16 cellular contexts compared by ENCODE assay signal in genomic region chr5:38367966-38368365, GRCh38.
DNase-seq lines count a peak whose midpoint lies in the region; ATAC-seq and TF ChIP-seq lines count a peak whose summit lies in the region.
"Had no signal": no experiment of that assay in that cellular context is flagged by ENCODE, and none has a peak within 500 bp of the region (broad histone marks: within the 10 kb centered on the region; RNA-seq: fewer than 3 reads in every experiment).

No MANE protein-coding gene starts in this region.

- H3K4me3 ChIP-seq in DND-41 (ENCODE audit: low read depth in 1 of 2, low read length in 2 of 2) (no peak overlapping the region), fibroblast of villous mesenchyme (ENCODE audit: low read depth, low read length) (no peak overlapping the region), gastrocnemius medialis (no peak overlapping the region), hepatocyte (no peak overlapping the region)
- no peak overlapping the region for H3K4me3 ChIP-seq in Jurkat, Clone E6-1 (ENCODE audit: low read length)
- H3K4me3 ChIP-seq: HAP-1, K562 had no signal

- WGBS in hepatocyte (ENCODE audit: low lambda C conversion rate, missing lambda C conversion rate), result 22% methylated on average over 5 of the region's 5 CpGs

- DNase-seq in DND-41, result no peak
- DNase-seq in Jurkat, Clone E6-1 (ENCODE audit: low read depth, low spot score), result peak; percentile 58
- DNase-seq in fibroblast of villous mesenchyme (ENCODE audit: low read depth), result peak; percentile 43
- no peak for DNase-seq in gastrocnemius medialis
- no peak for DNase-seq in hepatocyte (ENCODE audit: low spot score)
- DNase-seq in NOMO-1 (lab: John Stamatoyannopoulos, UW; ENCODE audit: unreplicated experiment in 2 of 2), result no peak
- no peak for DNase-seq in HuH-7.5 (ENCODE audit: low spot score)
- DNase-seq: DMS79 treated with DMSO at 0.1 percent for 48 hours; NCI-H1105 treated with DMSO at 0.1 percent for 48 hours; NCI-H1694 treated with DMSO at 0.1 percent for 48 hours; NCI-H748 treated with DMSO at 0.1 percent for 48 hours; NK-92 treated with Interleukin-12 subunit alpha and Interleukin-12 subunit beta, amount 100 ng/mL, for 24 hours; Right ventricle myocardium superior had no signal

- H3K4me2 ChIP-seq in DND-41 (ENCODE audit: insufficient read depth, low read length) (no peak overlapping the region), hepatocyte (no peak overlapping the region)

- H3K9ac ChIP-seq in DND-41 (ENCODE audit: low read depth, low read length), result no peak overlapping the region

- H3K36me3 ChIP-seq in DND-41 (ENCODE audit: insufficient read depth, low read length), result no peaks in the 10 kb centered on the region
- no peaks in the 10 kb centered on the region for H3K36me3 ChIP-seq in gastrocnemius medialis
- no peaks in the 10 kb centered on the region for H3K36me3 ChIP-seq in hepatocyte (replicated peaks; ENCODE audit: insufficient read depth, low read depth)
- H3K36me3 ChIP-seq: HAP-1 had no signal

- H3K9me3 ChIP-seq in DND-41 (ENCODE audit: insufficient read depth, low read length, severe bottlenecking) (no peaks in the 10 kb centered on the region), gastrocnemius medialis (no peaks in the 10 kb centered on the region), hepatocyte (ENCODE audit: low read depth) (no peaks in the 10 kb centered on the region)
- H3K9me3 ChIP-seq: HAP-1 had no signal

- ATAC-seq in DND-41 (ENCODE audit: insufficient read depth, low read depth) (peak; percentile 59), gastrocnemius medialis (no peak)
- ATAC-seq: K562 had no signal

- no peaks in the 10 kb centered on the region for H3K9me2 ChIP-seq in hepatocyte (replicated peaks; ENCODE audit: insufficient read depth)

- H4K20me1 ChIP-seq in DND-41 (ENCODE audit: insufficient read depth, low read length) (no peaks in the 10 kb centered on the region), hepatocyte (ENCODE audit: insufficient read depth, poor library complexity, severe bottlenecking) (no peaks in the 10 kb centered on the region)

- H3K79me2 ChIP-seq in DND-41 (ENCODE audit: insufficient read depth, low read length), result no peaks in the 10 kb centered on the region
- no peaks in the 10 kb centered on the region for H3K79me2 ChIP-seq in hepatocyte

- H2AFZ ChIP-seq in DND-41 (ENCODE audit: low read depth, low read length), result no peak overlapping the region
- H2AFZ ChIP-seq in hepatocyte, result no peak overlapping the region

- TF ChIP-seq CTCF in DND-41 (IDR thresholded peaks at IDR 0.05; ENCODE audit: borderline replicate concordance, extremely low read depth, low read length, poor library complexity, severe bottlenecking) (no peak), fibroblast of villous mesenchyme (IDR thresholded peaks at IDR 0.05; ENCODE audit: insufficient read depth, low read depth, low read length) (no peak), gastrocnemius medialis (IDR thresholded peaks at IDR 0.05 in 4 of 5, conservative IDR thresholded peaks at IDR 0.05 in 1 of 5) (no peak), hepatocyte (IDR thresholded peaks at IDR 0.05; ENCODE audit: poor library complexity) (no peak)

- TF ChIP-seq POLR2A in gastrocnemius medialis (IDR thresholded peaks at IDR 0.05), result no peak

- intact Hi-C loops in gastrocnemius medialis (cut with DNase I; ENCODE audit: low total_unique reads), result no loop called here

- H3K27ac ChIP-seq in DND-41 (ENCODE audit: low read length) (no peak overlapping the region), gastrocnemius medialis (peak overlapping the region; percentile 10 to 54 (median 16)), hepatocyte (no peak overlapping the region)
- H3K27ac ChIP-seq: C4-2B had no signal

- H3K27me3 ChIP-seq in DND-41 (ENCODE audit: insufficient read depth, low read length, poor library complexity) (peaks cover 16% of the 10 kb centered on the region), gastrocnemius medialis (no peaks in the 10 kb centered on the region), hepatocyte (no peaks in the 10 kb centered on the region)

- in situ Hi-C loops in gastrocnemius medialis (cut with MboI; ENCODE audit: low sequenced_read_pairs in 4 of 4), result no loop called here

- 0 out of 2 replicates have a peak, but pooled peaks cover 4% of the 10 kb centered on the region for H3K4me1 ChIP-seq in DND-41 (ENCODE audit: insufficient read depth, low read length)
- H3K4me1 ChIP-seq in gastrocnemius medialis, result no peaks in the 10 kb centered on the region
- H3K4me1 ChIP-seq in hepatocyte (ENCODE audit: insufficient read depth), result peaks cover 3% of the 10 kb centered on the region
- H3K4me1 ChIP-seq: HAP-1 had no signal

Comparison
In these comparisons a context has a peak if more than half of its experiments do, and no peak if none do; other contexts are left out.
1. DNase-seq: peak in Jurkat, Clone E6-1 (single experiment) and fibroblast of villous mesenchyme (single experiment); none in DND-41 (single experiment), gastrocnemius medialis (0 of 2), hepatocyte (single experiment), NOMO-1 (0 of 2) and HuH-7.5 (single experiment).
2. H3K27ac ChIP-seq: peak in gastrocnemius medialis (4 of 4); none in DND-41 (single experiment) and hepatocyte (single experiment).